In genomic region chr5:112921031-112921832, GRCh38 we compare ENCODE assay signal across 1 cellular context.
TF ChIP-seq lines count a peak whose summit lies in the region.

No MANE protein-coding gene starts in this region.

TF ChIP-seq in H1, 55 proteins besides CTCF, POLR2A, EP300 and RAD21:
- TF ChIP-seq HDAC2 (IDR thresholded peaks at IDR 0.05; ENCODE audit: borderline replicate concordance in 1 of 2, low read depth in 2 of 2, low read length in 2 of 2) (0 out of 4 replicates have a peak, but pooled peaks of 1 of the 2 experiments have one; percentile 10), CREB1 (IDR thresholded peaks at IDR 0.05) (no peak), GTF2F1 (IDR thresholded peaks at IDR 0.05; ENCODE audit: borderline replicate concordance, low read depth, low read length) (no peak), TAF7 (optimal IDR thresholded peaks at IDR 0.05; ENCODE audit: borderline replicate concordance, low read depth, low read length) (peak; percentile 23), BCL11A (IDR thresholded peaks at IDR 0.05; ENCODE audit: low read depth in 2 of 2, low read length in 2 of 2) (no peak), JUN (IDR thresholded peaks at IDR 0.05; ENCODE audit: low read depth, low read length) (no peak), CHD7 (IDR thresholded peaks at IDR 0.05; ENCODE audit: insufficient replicate concordance, low read length) (no peak), SRF (IDR thresholded peaks at IDR 0.05; ENCODE audit: low read depth, low read length) (no peak), MAFK (IDR thresholded peaks at IDR 0.05; ENCODE audit: low read depth, low read length) (no peak), HDAC6 (IDR thresholded peaks at IDR 0.05; ENCODE audit: low read depth, low read length) (no peak), CBX8 (IDR thresholded peaks at IDR 0.05; ENCODE audit: borderline replicate concordance, low read depth, low read length) (no peak), SIN3A (conservative IDR thresholded peaks at IDR 0.05 in 1 of 2, IDR thresholded peaks at IDR 0.05 in 1 of 2; ENCODE audit: low read depth in 1 of 2, low read length in 2 of 2) (no peak; a peak in 1 of 4 replicates), SAP30 (IDR thresholded peaks at IDR 0.05; ENCODE audit: insufficient read depth, insufficient replicate concordance, low read length) (no peak), SUZ12 (IDR thresholded peaks at IDR 0.05; ENCODE audit: low read length) (no peak), TCF12 (IDR thresholded peaks at IDR 0.05; ENCODE audit: low read depth, low read length) (no peak), KDM4A (IDR thresholded peaks at IDR 0.05; ENCODE audit: low read depth, low read length, severe bottlenecking) (peak; percentile 82), CTBP2 (IDR thresholded peaks at IDR 0.05; ENCODE audit: borderline replicate concordance, insufficient read depth, insufficient read length, low read length) (no peak), RBBP5 (IDR thresholded peaks at IDR 0.05; ENCODE audit: borderline replicate concordance, low read depth, low read length) (0 out of 2 replicates have a peak, but pooled peaks have one; percentile 18), RNF2 (IDR thresholded peaks at IDR 0.05; ENCODE audit: borderline replicate concordance, low read depth, low read length, missing control alignments, poor library complexity, severe bottlenecking) (peak; percentile 29), ATF3 (IDR thresholded peaks at IDR 0.05; ENCODE audit: insufficient read depth, low read depth, low read length) (no peak), GABPA (IDR thresholded peaks at IDR 0.05; ENCODE audit: borderline replicate concordance, insufficient read depth, low read length) (no peak), RXRA (IDR thresholded peaks at IDR 0.05; ENCODE audit: insufficient read depth, low read depth, low read length) (no peak), CHD2 (IDR thresholded peaks at IDR 0.05; ENCODE audit: low read length) (no peak), EZH2 (IDR thresholded peaks at IDR 0.05; ENCODE audit: low read depth, low read length, severe bottlenecking) (no peak), NRF1 (IDR thresholded peaks at IDR 0.05; ENCODE audit: low read depth, low read length) (no peak), SIRT6 (IDR thresholded peaks at IDR 0.05; ENCODE audit: low read length) (no peak), USF2 (IDR thresholded peaks at IDR 0.05; ENCODE audit: low read length) (no peak), JUND (IDR thresholded peaks at IDR 0.05; ENCODE audit: low read length) (no peak), YY1 (IDR thresholded peaks at IDR 0.05; ENCODE audit: low read depth, low read length) (peak; percentile 55), PHF8 (conservative IDR thresholded peaks at IDR 0.05; ENCODE audit: low read depth, low read length) (peak; percentile 22; the same call in 1 of the 2 replicates), ZNF274 (IDR thresholded peaks at IDR 0.05; ENCODE audit: borderline replicate concordance, extremely low read depth, low read length) (no peak), ATF2 (IDR thresholded peaks at IDR 0.05; ENCODE audit: low read length) (no peak), BACH1 (IDR thresholded peaks at IDR 0.05; ENCODE audit: low read length) (no peak), TAF1 (IDR thresholded peaks at IDR 0.05; ENCODE audit: low read depth, low read length) (no peak), EGR1 (IDR thresholded peaks at IDR 0.05; ENCODE audit: borderline replicate concordance, low read depth, low read length) (no peak), BRCA1 (IDR thresholded peaks at IDR 0.05; ENCODE audit: low read depth, low read length) (no peak), ASH2L (IDR thresholded peaks at IDR 0.05; ENCODE audit: low read length) (peak; percentile 21), FOSL1 (IDR thresholded peaks at IDR 0.05; ENCODE audit: insufficient read depth, low read depth, low read length) (no peak), POLR2AphosphoS5 (IDR thresholded peaks at IDR 0.05; ENCODE audit: low read depth, low read length) (no peak; the same call in 1 of the 2 replicates), MAX (IDR thresholded peaks at IDR 0.05) (no peak), TEAD4 (IDR thresholded peaks at IDR 0.05; ENCODE audit: low read depth, low read length) (no peak), SP1 (IDR thresholded peaks at IDR 0.05; ENCODE audit: low read depth, low read length) (no peak), E2F6 (IDR thresholded peaks at IDR 0.05) (no peak), TBP (IDR thresholded peaks at IDR 0.05; ENCODE audit: low read depth, low read length) (no peak), NANOG (IDR thresholded peaks at IDR 0.05; ENCODE audit: insufficient read depth, low read depth, low read length, poor library complexity, severe bottlenecking) (no peak), SP2 (IDR thresholded peaks at IDR 0.05; ENCODE audit: low read length) (no peak), CBX5 (IDR thresholded peaks at IDR 0.05; ENCODE audit: low read depth, low read length) (no peak)
